In genomic region chr13:46402178-46402577, GRCh38 we compare ENCODE assay signal across 18 cellular contexts. TPM values are rescaled to one million over a fixed set of nuclear protein-coding genes. Genes with fewer than 3 reads are reported as not detected.
DNase-seq lines count a peak whose midpoint lies in the region; ATAC-seq, FAIRE-seq and TF ChIP-seq lines count a peak whose summit lies in the region.
"Had no signal": no experiment of that assay in that cellular context is flagged by ENCODE, and none has a peak within 500 bp of the region (broad histone marks: within the 10 kb centered on the region; RNA-seq: fewer than 3 reads in every experiment).

No MANE protein-coding gene starts in this region.

- no peak overlapping the region for H3K9ac ChIP-seq in HepG2 (ENCODE audit: insufficient read depth, low read depth, low read length)
- H3K9ac ChIP-seq in neuronal stem cell (ENCODE audit: low read depth, low read length, poor library complexity), result no peak overlapping the region

- BruUV-seq in HepG2 (replicated peaks; lab: Mats Ljungman, UMichigan), result no TSS peak

- no peak overlapping the region for H2BK120ac ChIP-seq in neuronal stem cell (ENCODE audit: low read depth, low read length)

- H3K4me1 ChIP-seq in HepG2 (ENCODE audit: insufficient read depth, low read length), result no peaks in the 10 kb centered on the region
- H3K4me1 ChIP-seq in right lobe of liver, result no peaks in the 10 kb centered on the region
- H3K4me1 ChIP-seq in neuronal stem cell (ENCODE audit: control insufficient read depth in 2 of 2, insufficient read depth in 1 of 2, low read depth in 1 of 2, low read length in 2 of 2), result peaks cover 0 to 2% of the 10 kb centered on the region in 2 donors
- H3K4me1 ChIP-seq: HAP-1 had no signal

- peaks cover 0 to 5% of the 10 kb centered on the region in 2 experiments; a peak in 1 of 5 replicates for H3K27me3 ChIP-seq in HepG2 (ENCODE audit: control insufficient read depth in 1 of 2, insufficient read depth in 2 of 2, low read length in 2 of 2)
- no peaks in the 10 kb centered on the region for H3K27me3 ChIP-seq in right lobe of liver
- H3K27me3 ChIP-seq in neuronal stem cell (ENCODE audit: control insufficient read depth in 3 of 3, insufficient read depth in 3 of 3, low read depth in 1 of 3, low read length in 3 of 3), result peaks cover 0 to 11% (median 0%) of the 10 kb centered on the region in 3 experiments

- TF ChIP-seq EP300 in HepG2 (IDR thresholded peaks at IDR 0.05; ENCODE audit: low read depth in 2 of 2, low read length in 2 of 2) (no peak), HepG2 (CRISPR knock-in tag; IDR thresholded peaks at IDR 0.05; ENCODE audit: borderline replicate concordance) (no peak)

- H3K4me1 Mint-ChIP-seq in chondrocyte (ENCODE audit: low read depth), result peaks cover 34% of the 10 kb centered on the region

- CTCF ChIA-PET in HepG2 (lab: Yijun Ruan, JAX; ENCODE audit: low intra/inter-chr PET ratio, low total read pairs), result no interaction called here

- H3K4me2 ChIP-seq in HepG2 (ENCODE audit: low read depth, low read length), result no peak overlapping the region
- H3K4me2 ChIP-seq in neuronal stem cell (ENCODE audit: insufficient read depth, low read length, poor library complexity, severe bottlenecking), result no peak overlapping the region

- no peak overlapping the region for H2BK12ac ChIP-seq in neuronal stem cell (ENCODE audit: low read length)

- ATAC-seq in HepG2 (no peak), right lobe of liver (no peak)

- H3K79me1 ChIP-seq in neuronal stem cell (ENCODE audit: low read depth, low read length), result no peaks in the 10 kb centered on the region

- no peaks in the 10 kb centered on the region for H3K36me3 ChIP-seq in HepG2 (replicated peaks in 1 of 2; ENCODE audit: control insufficient read depth in 1 of 2, insufficient read depth in 2 of 2, low read length in 2 of 2)
- no peaks in the 10 kb centered on the region for H3K36me3 ChIP-seq in right lobe of liver
- no peaks in the 10 kb centered on the region for H3K36me3 ChIP-seq in neuronal stem cell (replicated peaks in 1 of 2; ENCODE audit: control insufficient read depth in 2 of 2, insufficient read depth in 2 of 2, low read length in 2 of 2)
- H3K36me3 ChIP-seq: HAP-1 had no signal

- H3K4ac ChIP-seq in neuronal stem cell (ENCODE audit: low read length), result no peak overlapping the region

- no peak overlapping the region for H2BK15ac ChIP-seq in neuronal stem cell (ENCODE audit: low read length)

- H3K79me2 ChIP-seq in HepG2 (ENCODE audit: insufficient read depth, low read length), result no peaks in the 10 kb centered on the region

- POLR2A ChIA-PET in HepG2 (lab: Yijun Ruan, JAX), result no interaction called here

- no peak for TF ChIP-seq RAD21 in HepG2 (CRISPR knock-in tag; IDR thresholded peaks at IDR 0.05)

- no peaks in the 10 kb centered on the region for H3K27me3 Mint-ChIP-seq in chondrocyte (ENCODE audit: low read depth)
- H3K27me3 Mint-ChIP-seq: IgD-negative memory B cell had no signal

- no peak overlapping the region for H2AFZ ChIP-seq in HepG2 (ENCODE audit: low read length)
- H2AFZ ChIP-seq in neuronal stem cell (ENCODE audit: low read length), result no peak overlapping the region

- no peak overlapping the region for H4K91ac ChIP-seq in neuronal stem cell (ENCODE audit: low read depth, low read length, poor library complexity)

- no peak overlapping the region for H2BK5ac ChIP-seq in neuronal stem cell (ENCODE audit: low read length)

- intact Hi-C loops in HepG2 (cut with micrococcal nuclease; ENCODE audit: unreplicated experiment), result no loop called here
- intact Hi-C loops in right lobe of liver (cut with DNase I), result no loop called here
- intact Hi-C loops in cardiac septum (cut with DNase I), result no loop called here

- H3K27ac Mint-ChIP-seq in chondrocyte (ENCODE audit: unreplicated experiment), result peak overlapping the region; percentile 54
- H3K27ac Mint-ChIP-seq: CD4-positive, alpha-beta memory T cell had no signal

- H4K8ac ChIP-seq in neuronal stem cell (ENCODE audit: low read depth, low read length), result peak overlapping the region; percentile 17

- no peak overlapping the region for H3K27ac ChIP-seq in HepG2 (ENCODE audit: extremely low read length, insufficient read depth, low read length)
- H3K27ac ChIP-seq in right lobe of liver, result no peak overlapping the region
- no peak overlapping the region for H3K27ac ChIP-seq in neuronal stem cell (replicated peaks; ENCODE audit: low read length)

- H3K9me3 ChIP-seq in HepG2 (ENCODE audit: low read length) (no peaks in the 10 kb centered on the region), right lobe of liver (no peaks in the 10 kb centered on the region), neuronal stem cell (replicated peaks in 1 of 2; ENCODE audit: control insufficient read depth in 2 of 2, insufficient read depth in 1 of 2, low read depth in 1 of 2, low read length in 2 of 2) (peaks cover 5 to 9% of the 10 kb centered on the region in 2 donors)
- H3K9me3 ChIP-seq: HAP-1 had no signal

- H3K23ac ChIP-seq in neuronal stem cell (ENCODE audit: low read depth, low read length, poor library complexity), result no peak overlapping the region

- TF ChIP-seq POLR2A in HepG2 (IDR thresholded peaks at IDR 0.05; ENCODE audit: insufficient read depth in 1 of 2, low read depth in 2 of 2, low read length in 2 of 2) (no peak), right lobe of liver (IDR thresholded peaks at IDR 0.05) (no peak)

- no peaks in the 10 kb centered on the region; the same call in 1 of the 2 replicates for H4K20me1 ChIP-seq in HepG2 (ENCODE audit: insufficient read depth, low read length)

- no peak overlapping the region for H3K18ac ChIP-seq in neuronal stem cell (ENCODE audit: low read length)

- H3K4me3 ChIP-seq in HepG2 (replicated peaks in 1 of 3; ENCODE audit: insufficient read depth in 1 of 3, low read depth in 2 of 3, low read length in 3 of 3), result no peak overlapping the region
- H3K4me3 ChIP-seq in right lobe of liver, result no peak overlapping the region
- H3K4me3 ChIP-seq in neuronal stem cell (ENCODE audit: low read length in 2 of 2), result no peak overlapping the region
- H3K4me3 ChIP-seq: HAP-1 had no signal

- TF ChIP-seq CTCF in HepG2 (CRISPR knock-in tag; IDR thresholded peaks at IDR 0.05) (no peak), right lobe of liver (IDR thresholded peaks at IDR 0.05) (no peak), chondrocyte (IDR thresholded peaks at IDR 0.05) (no peak)

- WGBS in HepG2 (ENCODE audit: low lambda C conversion rate), result 0% methylated on average over 2 of the region's 2 CpGs
- WGBS in right lobe of liver (ENCODE audit: insufficient coverage, low coverage, low lambda C conversion rate, missing lambda C conversion rate), result 23% methylated on average over 2 of the region's 2 CpGs
- no CpG with 5 or more reads among the region's 2 CpGs for WGBS in neuronal stem cell (ENCODE audit: extremely low coverage in 2 of 2, insufficient read length in 2 of 2, insufficient replicate concordance in 1 of 2), 2 donors

- H2AK5ac ChIP-seq in neuronal stem cell (ENCODE audit: low read depth, low read length), result no peak overlapping the region

- no peak overlapping the region for H3K14ac ChIP-seq in neuronal stem cell (ENCODE audit: low read length)

- in situ Hi-C loops in HepG2 (cut with HindIII; ENCODE audit: extremely low pct_ligation_motif_present, low pct_unique_long_range_greater_than_20kb), result no loop called here

- H3K9me3 Mint-ChIP-seq in chondrocyte (ENCODE audit: low read depth), result no peaks in the 10 kb centered on the region

- no peaks in the 10 kb centered on the region for H3K36me3 Mint-ChIP-seq in chondrocyte (ENCODE audit: low read depth)
- H3K36me3 Mint-ChIP-seq: CD4-positive, alpha-beta memory T cell; IgD-negative memory B cell had no signal

- no peak overlapping the region for H3K4me3 Mint-ChIP-seq in chondrocyte (ENCODE audit: unreplicated experiment)
- H3K4me3 Mint-ChIP-seq: CD4-positive, alpha-beta memory T cell; IgD-negative memory B cell had no signal

- DNase-seq in HepG2 (ENCODE audit: low spot score) (no peak), right lobe of liver (no peak), chondrocyte (ENCODE audit: low spot score) (no peak), neuronal stem cell (ENCODE audit: low spot score) (no peak), NCI-H446 treated with DMSO at 0.1 percent for 48 hours (lab: John Stamatoyannopoulos, UW) (no peak), cardiac septum (ENCODE audit: low spot score) (no peak), middle frontal gyrus (ENCODE audit: extremely low spot score, low spot score) (no peak)
- DNase-seq: 8988T; C1 segment of cervical spinal cord; CD4-positive, alpha-beta memory T cell; DMS79; EL had no signal

- no peak for FAIRE-seq in HepG2 (lab: Jason Lieb, UNC)
- FAIRE-seq: G401.6, GM12891, H1 had no signal

RNA-seq across cellular contexts. Expression of gene RUBCNL, which starts 15.1 kb away (rescaled TPM):
- total RNA-seq in HepG2 (2016; rRNA removed; fragmentation: Illumina TruSeq; extraction: Trizol) (not detected in 2 replicates), right lobe of liver (1 to 10 TPM in 3 of 6 experiments, under 1 TPM in 3; 0.46 to 2.3 (median 1.0) TPM), chondrocyte (1.5 to 3.5 TPM (median 2.0 TPM) in 3 replicates), cardiac septum (1.9 TPM)
- not detected in 2 replicates for total RNA-seq in HepG2 (2016; cell fraction: cytosol; rRNA removed; fragmentation: Illumina TruSeq; extraction: Trizol; ENCODE audit: low read depth)
- not detected in 2 replicates for total RNA-seq in HepG2 (2016; cell fraction: insoluble cytoplasmic fraction; rRNA removed; fragmentation: Illumina TruSeq; extraction: Trizol)
- total RNA-seq in HepG2 (2016; cell fraction: membrane; rRNA removed; fragmentation: Illumina TruSeq; extraction: Trizol), result not detected in 2 replicates
- not detected in 2 replicates for total RNA-seq in HepG2 (2016; cell fraction: nucleus; rRNA removed; fragmentation: Illumina TruSeq; extraction: Trizol)
- not detected in 2 replicates for polyA plus RNA-seq in HepG2 (2011; rRNA removed)
- polyA plus RNA-seq in HepG2 (2011; cell fraction: cytosol; rRNA removed), result not detected in 2 replicates
- not detected in 2 replicates for polyA plus RNA-seq in HepG2 (2011; cell fraction: nucleus; rRNA removed)
- not detected in 2 replicates for polyA plus RNA-seq in HepG2 (2012)
- polyA plus RNA-seq in HepG2 (2016; cell fraction: cytosol; fragmentation: Illumina TruSeq; extraction: Trizol; ENCODE audit: low read depth), result not detected in 2 replicates
- not detected in 2 replicates for polyA plus RNA-seq in HepG2 (2016; cell fraction: insoluble cytoplasmic fraction; fragmentation: Illumina TruSeq; extraction: Trizol; ENCODE audit: low read depth)
- not detected in 2 replicates for polyA plus RNA-seq in HepG2 (2016; cell fraction: membrane; fragmentation: Illumina TruSeq; extraction: Trizol; ENCODE audit: low read depth)
- not detected in 2 replicates for polyA plus RNA-seq in HepG2 (2016; cell fraction: nucleus; fragmentation: Illumina TruSeq; extraction: Trizol; ENCODE audit: insufficient read depth, low read depth)
- 0.36 TPM in 1 of 2 replicates, not detected in the other for polyA minus RNA-seq in HepG2 (2011; rRNA and poly(A)+ RNA removed; ENCODE audit: low replicate concordance)
- not detected in 2 replicates for polyA minus RNA-seq in HepG2 (2011; cell fraction: cytosol; rRNA and poly(A)+ RNA removed)
- not detected in 2 replicates for polyA minus RNA-seq in HepG2 (2011; cell fraction: nucleus; rRNA and poly(A)+ RNA removed)
- 0.66 TPM for polyA plus RNA-seq in neuronal stem cell (2013, experiment 1 of 2)
- 0.82 TPM for polyA plus RNA-seq in neuronal stem cell (2013, experiment 2 of 2)
- total RNA-seq: CD4-positive, alpha-beta memory T cell; HT-29 had no signal
